In genomic region chr1:101301446-101301845, GRCh38 we compare ENCODE assay signal across 22 cellular contexts.
"Had no signal": no experiment of that assay in that cellular context is flagged by ENCODE, and none has a peak within 500 bp of the region (broad histone marks: within the 10 kb centered on the region; RNA-seq: fewer than 3 reads in every experiment).

No MANE protein-coding gene starts in this region.

- ATAC-seq: activated CD8-positive, alpha-beta memory T cell treated with anti-CD3 and anti-CD28 coated beads, Interleukin-2, amount 10 ng/mL, durations not matched to agents 7 days and 5 days; T-helper 17 cell had no signal

- DNase-seq: activated B cell treated with CpG ODN at 0.5 μM for 24 hours; activated CD4-positive, alpha-beta T cell treated with anti-CD3 and anti-CD28 coated beads for 1 hour; activated CD4-positive, alpha-beta T cell treated with anti-CD3 and anti-CD28 coated beads, Interleukin-2, amount 10 ng/mL, durations not matched to agents 24 days and 14 days; activated CD4-positive, alpha-beta T cell treated with anti-CD3 and anti-CD28 coated beads, Interleukin-2, amount 50 U/mL, for 48 hours; activated CD8-positive, alpha-beta memory T cell treated with anti-CD3 and anti-CD28 coated beads, Interleukin-2, amount 10 ng/mL, durations not matched to agents 7 days and 5 days; activated effector memory CD4-positive, alpha-beta T cell treated with anti-CD3 and anti-CD28 coated beads, Interleukin-2, amount 50 U/mL, for 16 hours; activated naive CD4-positive, alpha-beta T cell treated with anti-CD3 and anti-CD28 coated beads, Interleukin-2, amount 10 ng/mL, durations not matched to agents 7 days and 5 days; activated naive CD8-positive, alpha-beta T cell treated with anti-CD3 and anti-CD28 coated beads, Interleukin-2, amount 10 ng/mL, durations not matched to agents 7 days and 5 days; activated T-cell treated with anti-CD3 and anti-CD28 coated beads, Interleukin-2, amount 50 U/mL, for 24 hours; anterior cingulate cortex; IMR-90; KG1; MV-4-11; NCI-H1092 treated with DMSO at 0.1 percent for 48 hours; NCI-H1417 treated with DMSO at 0.1 percent for 48 hours; NCI-H1694 treated with DMSO at 0.1 percent for 48 hours; NCI-H2029 treated with DMSO at 0.1 percent for 48 hours; NCI-H524; NCI-H82; SIG-M5; T-helper 17 cell; T1000 had no signal
